12 cellular contexts compared by ENCODE assay signal in the genomic region with DNA sequence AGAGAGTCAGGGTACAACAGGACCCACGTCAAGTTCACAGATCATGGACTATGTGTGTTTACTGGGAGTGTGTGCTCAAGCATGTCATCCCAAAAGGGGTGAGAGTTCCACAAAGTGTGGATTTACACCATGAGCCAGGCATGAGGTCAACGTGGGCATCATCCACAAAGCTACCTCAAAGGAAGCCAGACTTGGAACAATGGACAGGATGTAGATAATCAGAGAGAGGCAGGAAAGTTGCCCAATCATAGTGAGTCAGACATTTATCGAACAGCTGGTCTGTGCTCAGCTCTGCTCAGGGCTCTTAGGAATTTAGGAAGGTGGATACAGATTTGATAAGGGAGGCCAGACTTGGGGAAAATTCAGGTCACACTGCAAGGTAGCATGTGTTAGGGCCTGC.
A peak's percentile ranks its signal among the peaks of the same experiment; 100 is the strongest.
DNase-seq lines count a peak whose midpoint lies in the region; ATAC-seq and TF ChIP-seq lines count a peak whose summit lies in the region.
"Had no signal": no experiment of that assay in that cellular context is flagged by ENCODE, and none has a peak within 500 bp of the region (broad histone marks: within the 10 kb centered on the region; RNA-seq: fewer than 3 reads in every experiment).

No MANE protein-coding gene starts in this region.

- H3K27me3 Mint-ChIP-seq in activated T-helper 1 cell treated with anti-CD3 and anti-CD28 coated beads, Interleukin-12 subunit alpha, Interleukin-12 subunit beta, Interleukin-2, Interleukin-4 antibody, amounts not matched to agents 30 ng/mL and 10 ng/mL and 1 ng/mL, durations not matched to agents 14 hours and 24 hours and 36 hours (ENCODE audit: insufficient read depth) = peaks cover 2% of the 10 kb centered on the region

- no peak overlapping the region for H3K4me3 Mint-ChIP-seq in activated T-helper 1 cell treated with anti-CD3 and anti-CD28 coated beads, Interleukin-12 subunit alpha, Interleukin-12 subunit beta, Interleukin-2, Interleukin-4 antibody, amounts not matched to agents 30 ng/mL and 10 ng/mL and 1 ng/mL, durations not matched to agents 14 hours and 24 hours and 36 hours
- H3K4me3 Mint-ChIP-seq: CD4-positive, alpha-beta memory T cell; stimulated activated naive CD8-positive, alpha-beta T cell treated with anti-CD3 and anti-CD28 coated beads, Interleukin-15, Interleukin-2, amounts not matched to agents 100 ng/mL and 50 ng/mL, for 24 hours had no signal

- H3K27me3 ChIP-seq in HCT116 (ENCODE audit: insufficient read depth, low read length) = no peaks in the 10 kb centered on the region
- no peaks in the 10 kb centered on the region for H3K27me3 ChIP-seq in vagina
- H3K27me3 ChIP-seq in colonic mucosa = no peaks in the 10 kb centered on the region

- no peak overlapping the region for H3K4me2 ChIP-seq in HCT116 (ENCODE audit: low read length)

- no peaks in the 10 kb centered on the region for H4K20me1 ChIP-seq in HCT116 (ENCODE audit: insufficient read depth)

- H3K4me1 Mint-ChIP-seq in activated T-helper 1 cell treated with anti-CD3 and anti-CD28 coated beads, Interleukin-12 subunit alpha, Interleukin-12 subunit beta, Interleukin-2, Interleukin-4 antibody, amounts not matched to agents 30 ng/mL and 10 ng/mL and 1 ng/mL, durations not matched to agents 14 hours and 24 hours and 36 hours (ENCODE audit: low read depth) = no peaks in the 10 kb centered on the region
- H3K4me1 Mint-ChIP-seq: CD4-positive, alpha-beta memory T cell had no signal

- H3K9ac ChIP-seq in HCT116 (ENCODE audit: low read length) (no peak overlapping the region), colonic mucosa (ENCODE audit: low read depth in 2 of 2, low read length in 2 of 2) (no peak overlapping the region)

- POLR2A ChIA-PET in HCT116 (lab: Charles Lee) = no interaction called here

- no peaks in the 10 kb centered on the region for H3K9me3 Mint-ChIP-seq in activated T-helper 1 cell treated with anti-CD3 and anti-CD28 coated beads, Interleukin-12 subunit alpha, Interleukin-12 subunit beta, Interleukin-2, Interleukin-4 antibody, amounts not matched to agents 30 ng/mL and 10 ng/mL and 1 ng/mL, durations not matched to agents 14 hours and 24 hours and 36 hours
- H3K9me3 Mint-ChIP-seq: activated naive CD4-positive, alpha-beta T cell treated with anti-CD3 and anti-CD28 coated beads, Interleukin-2, amount 50 U/mL, for 72 hours; stimulated activated naive CD8-positive, alpha-beta T cell treated with anti-CD3 and anti-CD28 coated beads, Interleukin-15, Interleukin-2, amounts not matched to agents 100 ng/mL and 50 ng/mL, for 24 hours had no signal

- H3K9me2 ChIP-seq in HCT116 (ENCODE audit: insufficient read depth) = no peaks in the 10 kb centered on the region

- H3K36me3 Mint-ChIP-seq in activated T-helper 1 cell treated with anti-CD3 and anti-CD28 coated beads, Interleukin-12 subunit alpha, Interleukin-12 subunit beta, Interleukin-2, Interleukin-4 antibody, amounts not matched to agents 30 ng/mL and 10 ng/mL and 1 ng/mL, durations not matched to agents 14 hours and 24 hours and 36 hours (ENCODE audit: low read depth) = no peaks in the 10 kb centered on the region
- H3K36me3 Mint-ChIP-seq: activated naive CD4-positive, alpha-beta T cell treated with anti-CD3 and anti-CD28 coated beads, Interleukin-2, amount 50 U/mL, for 72 hours; CD4-positive, alpha-beta memory T cell had no signal

- H3K79me2 ChIP-seq in HCT116 (ENCODE audit: insufficient read depth, low read length) = no peaks in the 10 kb centered on the region

- peak overlapping the region; percentile 0 for H3K27ac Mint-ChIP-seq in activated T-helper 1 cell treated with anti-CD3 and anti-CD28 coated beads, Interleukin-12 subunit alpha, Interleukin-12 subunit beta, Interleukin-2, Interleukin-4 antibody, amounts not matched to agents 30 ng/mL and 10 ng/mL and 1 ng/mL, durations not matched to agents 14 hours and 24 hours and 36 hours
- H3K27ac Mint-ChIP-seq: activated naive CD4-positive, alpha-beta T cell treated with anti-CD3 and anti-CD28 coated beads, Interleukin-2, amount 50 U/mL, for 72 hours; CD4-positive, alpha-beta memory T cell; stimulated activated naive CD8-positive, alpha-beta T cell treated with anti-CD3 and anti-CD28 coated beads, Interleukin-15, Interleukin-2, amounts not matched to agents 100 ng/mL and 50 ng/mL, for 24 hours had no signal

- peak; percentile 89 for DNase-seq in A172 (ENCODE audit: low spot score)
- no peak for DNase-seq in HCT116 (ENCODE audit: low read depth, low spot score)
- no peak for DNase-seq in activated T-helper 1 cell treated with anti-CD3 and anti-CD28 coated beads, Interleukin-12 subunit alpha, Interleukin-12 subunit beta, Interleukin-2, Interleukin-4 antibody, amounts not matched to agents 30 ng/mL and 10 ng/mL and 1 ng/mL, durations not matched to agents 14 hours and 24 hours and 36 hours (ENCODE audit: low spot score)
- DNase-seq in left cardiac atrium = peak; percentile 37
- no peak for DNase-seq in middle frontal gyrus (ENCODE audit: extremely low spot score, low spot score)
- no peak for DNase-seq in vagina (ENCODE audit: extremely low spot score in 2 of 2)
- no peak for DNase-seq in colonic mucosa
- DNase-seq: CD4-positive, alpha-beta memory T cell; NCI-H187 treated with DMSO at 0.1 percent for 48 hours had no signal

- intact Hi-C loops in HCT116 (cut with micrococcal nuclease) = no loop called here
- intact Hi-C loops in activated T-helper 1 cell treated with anti-CD3 and anti-CD28 coated beads, Interleukin-12 subunit alpha, Interleukin-12 subunit beta, Interleukin-2, Interleukin-4 antibody, amounts not matched to agents 30 ng/mL and 10 ng/mL and 1 ng/mL, durations not matched to agents 14 hours and 24 hours and 36 hours (cut with micrococcal nuclease) = no loop called here
- intact Hi-C loops in left cardiac atrium (cut with DNase I) = no loop called here
- intact Hi-C loops in vagina (cut with DNase I) = no loop called here
- intact Hi-C loops in colonic mucosa (cut with DNase I) = no loop called here

- H3K36me3 ChIP-seq in HCT116 (ENCODE audit: control insufficient read depth in 1 of 2, insufficient read depth in 2 of 2, low read length in 2 of 2) (no peaks in the 10 kb centered on the region), vagina (no peaks in the 10 kb centered on the region), colonic mucosa (no peaks in the 10 kb centered on the region)

- no TSS peak for BruUV-seq in HCT116 (replicated peaks; lab: Mats Ljungman, UMichigan)

- TF ChIP-seq CTCF in HCT116 (IDR thresholded peaks at IDR 0.05 in 2 of 3, conservative IDR thresholded peaks at IDR 0.05 in 1 of 3; ENCODE audit: borderline replicate concordance in 1 of 3, insufficient read depth in 1 of 3, low read depth in 2 of 3, low read length in 2 of 3) = no peak
- TF ChIP-seq CTCF in vagina (IDR thresholded peaks at IDR 0.05) = no peak
- TF ChIP-seq CTCF in colonic mucosa (IDR thresholded peaks at IDR 0.05) = no peak

- H2AFZ ChIP-seq in HCT116 (ENCODE audit: low read depth, low read length, poor library complexity, severe bottlenecking) = no peak overlapping the region

- no peak for ATAC-seq in HCT116
- ATAC-seq in left cardiac atrium = peak in 1 of 2 donors; percentile 63
- no peak for ATAC-seq in HG02884 (IDR thresholded peaks at IDR 0.05; ENCODE audit: unreplicated experiment)
- ATAC-seq: activated naive CD4-positive, alpha-beta T cell treated with anti-CD3 and anti-CD28 coated beads, Interleukin-2, amount 50 U/mL, for 72 hours had no signal

- H3K4me3 ChIP-seq in HCT116 (replicated peaks in 1 of 2; ENCODE audit: low read depth in 1 of 2, low read length in 2 of 2) (no peak overlapping the region), vagina (no peak overlapping the region), colonic mucosa (no peak overlapping the region)

- RAD21 ChIA-PET in HCT116 (lab: Charles Lee; ENCODE audit: low non-redundant PET in 1 of 2, low total read pairs in 2 of 2, uncharacterized antibody in 2 of 2, unreplicated experiment in 2 of 2) = no interaction called here

- H3K4me1 ChIP-seq in HCT116 (ENCODE audit: control insufficient read depth in 1 of 2, insufficient read depth in 2 of 2, low read length in 2 of 2) = peaks cover 0 to 5% of the 10 kb centered on the region in 2 experiments; a peak in 1 of 4 replicates
- peaks cover 14% of the 10 kb centered on the region for H3K4me1 ChIP-seq in vagina
- no peaks in the 10 kb centered on the region for H3K4me1 ChIP-seq in colonic mucosa

- H3K27ac ChIP-seq in HCT116 (ENCODE audit: low read depth, low read length) = no peak overlapping the region
- no peak overlapping the region for H3K27ac ChIP-seq in vagina
- no peak overlapping the region for H3K27ac ChIP-seq in colonic mucosa

- no peak for TF ChIP-seq RAD21 in HCT116 (IDR thresholded peaks at IDR 0.05; ENCODE audit: low read depth)

- CTCF ChIA-PET in HCT116 (lab: Charles Lee) = no interaction called here

- H3K9me3 ChIP-seq in HCT116 (ENCODE audit: control insufficient read depth in 1 of 2, insufficient read depth in 1 of 2, low read depth in 1 of 2, low read length in 2 of 2) (no peaks in the 10 kb centered on the region), vagina (no peaks in the 10 kb centered on the region), colonic mucosa (no peaks in the 10 kb centered on the region)

- no peak for TF ChIP-seq POLR2A in HCT116 (IDR thresholded peaks at IDR 0.05; ENCODE audit: borderline replicate concordance, extremely low read depth, insufficient read depth, insufficient read length)
- no peak for TF ChIP-seq POLR2A in vagina (IDR thresholded peaks at IDR 0.05)

TF ChIP-seq in HCT116, 20 proteins besides CTCF, POLR2A, EP300 and RAD21:
- TF ChIP-seq CEBPB (IDR thresholded peaks at IDR 0.05; ENCODE audit: low read depth) (peak; percentile 39; the same call in 1 of the 2 replicates), SP1 (IDR thresholded peaks at IDR 0.05; ENCODE audit: low read depth) (no peak)

Comparison
In these comparisons a context has a peak if more than half of its experiments do, and no peak if none do; other contexts are left out.
1. DNase-seq: peak in A172 (single experiment) and left cardiac atrium (single experiment); none in HCT116 (single experiment), activated T-helper 1 cell treated with anti-CD3 and anti-CD28 coated beads, Interleukin-12 subunit alpha, Interleukin-12 subunit beta, Interleukin-2, Interleukin-4 antibody, amounts not matched to agents 30 ng/mL and 10 ng/mL and 1 ng/mL, durations not matched to agents 14 hours and 24 hours and 36 hours (single experiment), middle frontal gyrus (single experiment), vagina (0 of 2) and colonic mucosa (single experiment).